ENCODE assay signal across 8 cellular contexts in genomic region chr3:12483364-12483763, GRCh38. TPM values are rescaled to one million over a fixed set of nuclear protein-coding genes. Genes with fewer than 3 reads are reported as not detected.
A peak's percentile ranks its signal among the peaks of the same experiment; 100 is the strongest.
DNase-seq lines count a peak whose midpoint lies in the region; ATAC-seq and TF ChIP-seq lines count a peak whose summit lies in the region.

No MANE protein-coding gene starts in this region.

- H3K4me1 Mint-ChIP-seq in dendritic cell treated with granulocyte-macrophage colony-stimulating factor and Interleukin-4, amounts not matched to agents 40 ng/mL and 50 ng/mL, for 4 days (ENCODE audit: low read depth), result peaks cover 63% of the 10 kb centered on the region

- peak overlapping the region; percentile 82 for H3K4me3 ChIP-seq in GM12865 (ENCODE audit: low read depth, low read length)
- H3K4me3 ChIP-seq in osteoblast (ENCODE audit: insufficient read depth, low read length), result peak overlapping the region; percentile 84

- no peaks in the 10 kb centered on the region for H3K36me3 ChIP-seq in osteoblast (ENCODE audit: insufficient read depth, low read length)

- no peak for ATAC-seq in left colon
- ATAC-seq in HG03460 (IDR thresholded peaks at IDR 0.05; ENCODE audit: unreplicated experiment), result no peak

- no peaks in the 10 kb centered on the region for H3K9me3 Mint-ChIP-seq in dendritic cell treated with granulocyte-macrophage colony-stimulating factor and Interleukin-4, amounts not matched to agents 40 ng/mL and 50 ng/mL, for 4 days

- H3K9me3 ChIP-seq in osteoblast (ENCODE audit: low read depth, low read length), result no peaks in the 10 kb centered on the region

- H3K27me3 ChIP-seq in osteoblast (ENCODE audit: insufficient read depth, low read length), result no peaks in the 10 kb centered on the region

- DNase-seq in GM12865 (ENCODE audit: low read depth) (no peak), NCI-H2029 treated with DMSO at 0.1 percent for 48 hours (lab: John Stamatoyannopoulos, UW) (peak; percentile 49), osteoblast (ENCODE audit: insufficient read length, low spot score, missing footprints) (no peak), GM19238 (ENCODE audit: insufficient read length, low spot score) (no peak), left colon (no peak), COR-L47 (lab: John Stamatoyannopoulos, UW) (no peak)

- peak overlapping the region; percentile 98 for H3K4me3 Mint-ChIP-seq in dendritic cell treated with granulocyte-macrophage colony-stimulating factor and Interleukin-4, amounts not matched to agents 40 ng/mL and 50 ng/mL, for 4 days

- H3K27ac Mint-ChIP-seq in dendritic cell treated with granulocyte-macrophage colony-stimulating factor and Interleukin-4, amounts not matched to agents 40 ng/mL and 50 ng/mL, for 4 days, result peak overlapping the region; percentile 91

- H3K36me3 Mint-ChIP-seq in dendritic cell treated with granulocyte-macrophage colony-stimulating factor and Interleukin-4, amounts not matched to agents 40 ng/mL and 50 ng/mL, for 4 days (ENCODE audit: low read depth), result peaks cover 8% of the 10 kb centered on the region

- peaks cover 25% of the 10 kb centered on the region for H3K79me2 ChIP-seq in osteoblast (ENCODE audit: insufficient read depth, low read length)

- H3K27ac ChIP-seq in osteoblast (ENCODE audit: low read depth, low read length), result no peak overlapping the region

- H3K4me2 ChIP-seq in osteoblast (ENCODE audit: insufficient read depth, low read length), result peak overlapping the region; percentile 99

- H4K20me1 ChIP-seq in osteoblast (ENCODE audit: insufficient read depth, low read length), result no peaks in the 10 kb centered on the region

- no peaks in the 10 kb centered on the region for H3K27me3 Mint-ChIP-seq in dendritic cell treated with granulocyte-macrophage colony-stimulating factor and Interleukin-4, amounts not matched to agents 40 ng/mL and 50 ng/mL, for 4 days

- no peak overlapping the region for H2AFZ ChIP-seq in osteoblast (ENCODE audit: low read length)

- intact Hi-C loops in dendritic cell treated with granulocyte-macrophage colony-stimulating factor and Interleukin-4, amounts not matched to agents 40 ng/mL and 50 ng/mL, for 4 days (cut with micrococcal nuclease), result loop anchor here (5.0 kb wide), 2 partner anchors 196 to 306 kb away; partner anchors contain the start of gene PPARG
- intact Hi-C loops in left colon (cut with DNase I, micrococcal nuclease), result loop anchor here in 1 of 2 donors (5.0 kb wide), 1 partner anchor 306 kb away; no protein-coding TSS in a partner anchor

- H3K4me1 ChIP-seq in osteoblast (ENCODE audit: insufficient read depth, low read length), result peaks cover 14% of the 10 kb centered on the region

- TF ChIP-seq CTCF in GM12865 (IDR thresholded peaks at IDR 0.05; ENCODE audit: insufficient read depth, low read depth, low read length, missing control alignments) (no peak), osteoblast (IDR thresholded peaks at IDR 0.05; ENCODE audit: extremely low read depth, low read depth, low read length) (no peak)

RNA-seq across cellular contexts. Expression of gene TSEN2, which starts 0.9 kb away (rescaled TPM):
- 13.0 and 14.1 TPM in 2 replicates for total RNA-seq in osteoblast
- total RNA-seq in left colon, result 10 to 100 TPM; 17.7 to 18.4 TPM
